Comparison of ENCODE assay signal across 28 cellular contexts in genomic region chr2:20674309-20674965, GRCh38. TPM values are rescaled to one million over a fixed set of nuclear protein-coding genes. Genes with fewer than 3 reads are reported as not detected.
A peak's percentile ranks its signal among the peaks of the same experiment; 100 is the strongest.
DNase-seq lines count a peak whose midpoint lies in the region; ATAC-seq, FAIRE-seq and TF ChIP-seq lines count a peak whose summit lies in the region.
"Had no signal": no experiment of that assay in that cellular context is flagged by ENCODE, and none has a peak within 500 bp of the region (broad histone marks: within the 10 kb centered on the region; RNA-seq: fewer than 3 reads in every experiment).

No MANE protein-coding gene starts in this region.

- H3K4me1 ChIP-seq in PC-3 (ENCODE audit: insufficient read depth, low read length) = peaks cover 9% of the 10 kb centered on the region
- peaks cover 7% of the 10 kb centered on the region for H3K4me1 ChIP-seq in fibroblast of lung (ENCODE audit: control insufficient read depth, extremely low read depth, insufficient read depth, low read length)
- H3K4me1 ChIP-seq: breast epithelium had no signal

- no peaks in the 10 kb centered on the region for H3K79me2 ChIP-seq in PC-3 (ENCODE audit: low read length)
- H3K79me2 ChIP-seq in fibroblast of lung (ENCODE audit: control insufficient read depth, insufficient read depth, low read length) = no peaks in the 10 kb centered on the region

- no peak overlapping the region for H3K4me3 ChIP-seq in PC-3 (ENCODE audit: low read length)
- H3K4me3 ChIP-seq in fibroblast of lung (replicated peaks in 1 of 4; ENCODE audit: control extremely low read depth in 1 of 4, insufficient read depth in 1 of 4, low read depth in 3 of 4, low read length in 4 of 4) = no peak overlapping the region
- H3K4me3 ChIP-seq: breast epithelium, colonic mucosa, testis had no signal

- H3K9ac ChIP-seq in PC-3 (ENCODE audit: low read length) (no peak overlapping the region), fibroblast of lung (ENCODE audit: insufficient read depth, low read length) (no peak overlapping the region)

- H2AFZ ChIP-seq in PC-3 (ENCODE audit: low read length) (no peak overlapping the region), fibroblast of lung (ENCODE audit: low read length) (no peak overlapping the region)

- H3K4me2 ChIP-seq in PC-3 (ENCODE audit: low read length) = 0 out of 2 replicates have a peak overlapping the region, but pooled peaks have one; percentile 19
- no peak overlapping the region for H3K4me2 ChIP-seq in fibroblast of lung (ENCODE audit: extremely low read depth, insufficient read depth, low read length)

- no peaks in the 10 kb centered on the region for H4K20me1 ChIP-seq in PC-3 (ENCODE audit: low read length)
- no peaks in the 10 kb centered on the region for H4K20me1 ChIP-seq in fibroblast of lung (ENCODE audit: control insufficient read depth, extremely low read depth, insufficient read depth, low read length)

- H3K36me3 ChIP-seq in PC-3 (ENCODE audit: low read depth, low read length) (no peaks in the 10 kb centered on the region), fibroblast of lung (ENCODE audit: control insufficient read depth, insufficient read depth, low read length) (no peaks in the 10 kb centered on the region)
- H3K36me3 ChIP-seq: breast epithelium, colonic mucosa had no signal

- no peak for TF ChIP-seq POLR2A in GM12892 (IDR thresholded peaks at IDR 0.05; ENCODE audit: low read depth, low read length)

- H3K9me2 ChIP-seq in PC-3 (replicated peaks; ENCODE audit: low read length) = no peaks in the 10 kb centered on the region

- H3K27me3 Mint-ChIP-seq in stimulated activated memory B cell treated with anti-CD40 and anti-IgM and Interleukin-4, amounts not matched to agents 10 μg/mL and 1 μg/mL and 100 μg/mL, for 72 hours = no peaks in the 10 kb centered on the region

- no peaks in the 10 kb centered on the region for H3K9me3 Mint-ChIP-seq in stimulated activated memory B cell treated with anti-CD40 and anti-IgM and Interleukin-4, amounts not matched to agents 10 μg/mL and 1 μg/mL and 100 μg/mL, for 72 hours
- H3K9me3 Mint-ChIP-seq: activated CD4-positive, alpha-beta memory T cell treated with anti-CD3 and anti-CD28 coated beads, Interleukin-2, amount 10 ng/mL, durations not matched to agents 7 days and 5 days; activated naive CD8-positive, alpha-beta T cell treated with anti-CD3 and anti-CD28 coated beads, Interleukin-2, amount 50 U/mL, for 24 hours; effector memory CD8-positive, alpha-beta T cell; stimulated activated naive B cell treated with anti-CD40 and anti-IgM and Interleukin-4, amounts not matched to agents 10 μg/mL and 1 μg/mL and 100 μg/mL, for 72 hours had no signal

- DNase-seq in GM12892 (ENCODE audit: insufficient read length) (no peak), PC-3 (no peak), fibroblast of lung (ENCODE audit: low read depth in 2 of 2) (no peak), NCI-H510A (lab: John Stamatoyannopoulos, UW) (no peak), kidney tubule cell (ENCODE audit: low spot score) (no peak)
- no peak for DNase-seq in activated naive CD4-positive, alpha-beta T cell (lab: John Stamatoyannopoulos, UW)
- DNase-seq: activated CD4-positive, alpha-beta memory T cell treated with anti-CD3 and anti-CD28 coated beads, Interleukin-2, amount 10 ng/mL, durations not matched to agents 7 days and 5 days; activated CD4-positive, CD25-positive, alpha-beta regulatory T cell treated with anti-CD3 and anti-CD28 coated beads, Interleukin-2, amount 50 U/mL, for 72 hours; activated gamma-delta T cell; activated naive CD8-positive, alpha-beta T cell treated with anti-CD3 and anti-CD28 coated beads, Interleukin-2, amount 50 U/mL, for 24 hours; colonic mucosa; effector memory CD8-positive, alpha-beta T cell; KBM-7; MM.1S; NCI-H2171; NK-92 treated with Interleukin-12 subunit alpha and Interleukin-12 subunit beta, amount 100 ng/mL, for 24 hours; occipital lobe; stimulated activated CD4-positive, alpha-beta T cell treated with anti-CD3 and anti-CD28 coated beads, Interleukin-2, amount 100 ng/mL, for 48 hours; stimulated activated naive B cell treated with anti-CD40 and anti-IgM and Interleukin-4, amounts not matched to agents 10 μg/mL and 1 μg/mL and 100 μg/mL, for 72 hours had no signal

- peak overlapping the region; percentile 90 for H3K27ac Mint-ChIP-seq in stimulated activated memory B cell treated with anti-CD40 and anti-IgM and Interleukin-4, amounts not matched to agents 10 μg/mL and 1 μg/mL and 100 μg/mL, for 72 hours
- H3K27ac Mint-ChIP-seq: activated CD4-positive, alpha-beta memory T cell treated with anti-CD3 and anti-CD28 coated beads, Interleukin-2, amount 10 ng/mL, durations not matched to agents 7 days and 5 days; activated naive CD8-positive, alpha-beta T cell treated with anti-CD3 and anti-CD28 coated beads, Interleukin-2, amount 50 U/mL, for 24 hours; stimulated activated naive B cell treated with anti-CD40 and anti-IgM and Interleukin-4, amounts not matched to agents 10 μg/mL and 1 μg/mL and 100 μg/mL, for 72 hours had no signal

- intact Hi-C loops in PC-3 (cut with micrococcal nuclease) = no loop called here

- POLR2A ChIA-PET in PC-3 (lab: Charles Lee; ENCODE audit: unreplicated experiment) = no interaction called here

- CTCF ChIA-PET in PC-3 (lab: Charles Lee) = interaction anchor here (1.7 kb wide), 1 partner anchor 13 kb away, joined by 20 read pairs; no protein-coding TSS in a partner anchor

- FAIRE-seq in GM12892 (lab: Jason Lieb, UNC) = peak; percentile 81
- FAIRE-seq: keratinocyte, TTC549 had no signal

- TF ChIP-seq CTCF in PC-3 (conservative IDR thresholded peaks at IDR 0.05; ENCODE audit: low read depth, low read length) = no peak
- TF ChIP-seq CTCF in fibroblast of lung (conservative IDR thresholded peaks at IDR 0.05 in 1 of 2, IDR thresholded peaks at IDR 0.05 in 1 of 2; ENCODE audit: low read depth in 1 of 2, low read length in 2 of 2) = no peak

- no TSS peak for BruUV-seq in PC-3 (replicated peaks; lab: Mats Ljungman, UMichigan)

- no peaks in the 10 kb centered on the region for H3K36me3 Mint-ChIP-seq in stimulated activated memory B cell treated with anti-CD40 and anti-IgM and Interleukin-4, amounts not matched to agents 10 μg/mL and 1 μg/mL and 100 μg/mL, for 72 hours

- H3K9me3 ChIP-seq in PC-3 (ENCODE audit: low read length) (no peaks in the 10 kb centered on the region), fibroblast of lung (ENCODE audit: control insufficient read depth, insufficient read depth, low read depth, low read length) (no peaks in the 10 kb centered on the region)
- H3K9me3 ChIP-seq: breast epithelium, colonic mucosa, testis had no signal

- peak overlapping the region; percentile 57 for H3K4me3 Mint-ChIP-seq in stimulated activated memory B cell treated with anti-CD40 and anti-IgM and Interleukin-4, amounts not matched to agents 10 μg/mL and 1 μg/mL and 100 μg/mL, for 72 hours
- H3K4me3 Mint-ChIP-seq: activated CD4-positive, alpha-beta memory T cell treated with anti-CD3 and anti-CD28 coated beads, Interleukin-2, amount 10 ng/mL, durations not matched to agents 7 days and 5 days; activated naive CD8-positive, alpha-beta T cell treated with anti-CD3 and anti-CD28 coated beads, Interleukin-2, amount 50 U/mL, for 24 hours; effector memory CD8-positive, alpha-beta T cell had no signal

- H3K27ac ChIP-seq in PC-3 (ENCODE audit: low read length) (no peak overlapping the region), fibroblast of lung (ENCODE audit: insufficient read depth, low read length) (peak overlapping the region; percentile 16)
- H3K27ac ChIP-seq: breast epithelium, colonic mucosa, testis had no signal

- no peaks in the 10 kb centered on the region for H3F3A ChIP-seq in PC-3 (ENCODE audit: low read length, unreplicated experiment)

- peaks cover 87% of the 10 kb centered on the region for H3K4me1 Mint-ChIP-seq in stimulated activated memory B cell treated with anti-CD40 and anti-IgM and Interleukin-4, amounts not matched to agents 10 μg/mL and 1 μg/mL and 100 μg/mL, for 72 hours
- H3K4me1 Mint-ChIP-seq: activated CD4-positive, alpha-beta memory T cell treated with anti-CD3 and anti-CD28 coated beads, Interleukin-2, amount 10 ng/mL, durations not matched to agents 7 days and 5 days had no signal

- peaks cover 9% of the 10 kb centered on the region; the same call in 1 of the 2 replicates for H3K27me3 ChIP-seq in PC-3 (ENCODE audit: low read length)
- peaks cover 36% of the 10 kb centered on the region for H3K27me3 ChIP-seq in fibroblast of lung (ENCODE audit: control insufficient read depth, insufficient read depth, low read length)

- ATAC-seq in PC-3 (no peak), HG03097 (IDR thresholded peaks at IDR 0.05; ENCODE audit: low FRiP score, unreplicated experiment) (no peak)
- ATAC-seq in stimulated activated memory B cell treated with anti-CD40 and anti-IgM and Interleukin-4, amounts not matched to agents 10 μg/mL and 1 μg/mL and 100 μg/mL, for 72 hours = no peak
- ATAC-seq: activated naive CD8-positive, alpha-beta T cell treated with anti-CD3 and anti-CD28 coated beads, Interleukin-2, amount 50 U/mL, for 24 hours; effector memory CD8-positive, alpha-beta T cell; stimulated activated naive B cell treated with anti-CD40 and anti-IgM and Interleukin-4, amounts not matched to agents 10 μg/mL and 1 μg/mL and 100 μg/mL, for 72 hours had no signal

RNA-seq across cellular contexts. Expression of gene GDF7, which starts 7.5 kb away (rescaled TPM):
- 0.19 TPM for polyA plus RNA-seq in GM12892 (2012; ENCODE audit: missing spikeins)
- 0.04 TPM in 1 of 2 replicates, not detected in the other for total RNA-seq in PC-3 (2014; rRNA removed)
- under 0.01 and 0.33 TPM in 2 replicates for total RNA-seq in fibroblast of lung
- polyA plus RNA-seq in fibroblast of lung = 0.02 TPM in 1 of 2 replicates, not detected in the other
- 0.02 and 0.05 TPM in 2 replicates for polyA plus RNA-seq in fibroblast of lung (2012)
- polyA minus RNA-seq in fibroblast of lung (ENCODE audit: low replicate concordance) = 0.04 TPM in 2 replicates
- total RNA-seq: activated CD4-positive, alpha-beta memory T cell treated with anti-CD3 and anti-CD28 coated beads, Interleukin-2, amount 10 ng/mL, durations not matched to agents 7 days and 5 days; myocyte; T-helper 1 cell treated with Interleukin-12 subunit alpha and Interleukin-12 subunit beta and Interleukin-4 antibody, amounts not matched to agents 30 ng/mL and 1 ng/mL, for 36 hours had no signal
- polyA plus RNA-seq: CD14-positive monocyte, keratinocyte had no signal

RNA-seq across cellular contexts. Expression of gene HS1BP3, which starts 23.5 kb away (rescaled TPM):
- polyA plus RNA-seq in GM12892 (2012; ENCODE audit: missing spikeins) = 7.3 TPM
- total RNA-seq in PC-3 (2014; rRNA removed) (17.8 and 19.6 TPM in 2 replicates), fibroblast of lung (32.4 and 38.1 TPM in 2 replicates)
- polyA plus RNA-seq in fibroblast of lung = 17.8 and 21.6 TPM in 2 replicates
- polyA plus RNA-seq in fibroblast of lung (2012) = 23.7 and 27.9 TPM in 2 replicates
- polyA minus RNA-seq in fibroblast of lung (ENCODE audit: low replicate concordance) = 29.4 and 34.9 TPM in 2 replicates
